In genomic region chrX:103248553-103248952, GRCh38 we compare ENCODE assay signal across 8 cellular contexts. TPM values are rescaled to one million over a fixed set of nuclear protein-coding genes. Genes with fewer than 3 reads are reported as not detected.
DNase-seq lines count a peak whose midpoint lies in the region; ATAC-seq and TF ChIP-seq lines count a peak whose summit lies in the region.

No MANE protein-coding gene starts in this region.

- DNase-seq in GM10266 (ENCODE audit: extremely low spot score) (peak; percentile 4), NCI-H2107 treated with DMSO at 0.1 percent for 48 hours (lab: John Stamatoyannopoulos, UW; ENCODE audit: unreplicated experiment) (peak; percentile 15), erythroblast (lab: John Stamatoyannopoulos, UW) (peak; percentile 18 to 51), testis (no peak), activated gamma-delta T cell (lab: John Stamatoyannopoulos, UW) (no peak)

- H3K4me1 ChIP-seq in testis, result no peaks in the 10 kb centered on the region

- H3K4me3 ChIP-seq in testis, result no peak overlapping the region

- H3K27ac ChIP-seq in 22Rv1 (no peak overlapping the region), testis (no peak overlapping the region)

- intact Hi-C loops in testis (cut with DNase I; ENCODE audit: low total_unique reads), result no loop called here

- H3K27me3 ChIP-seq in testis, result no peaks in the 10 kb centered on the region

- TF ChIP-seq POLR2A in erythroblast (IDR thresholded peaks at IDR 0.05; ENCODE audit: low read length), result no peak
- TF ChIP-seq POLR2A in testis (IDR thresholded peaks at IDR 0.05), result no peak

- TF ChIP-seq CTCF in 22Rv1 (IDR thresholded peaks at IDR 0.05) (peak; percentile 47), GM10266 (IDR thresholded peaks at IDR 0.05; ENCODE audit: control insufficient read depth, insufficient read depth, low read depth, missing control alignments) (peak; percentile 33), testis (IDR thresholded peaks at IDR 0.05) (peak in 2 of 3 experiments; percentile 13 to 15)

- H3K9me3 ChIP-seq in testis, result no peaks in the 10 kb centered on the region

- no peaks in the 10 kb centered on the region for H3K36me3 ChIP-seq in testis (ENCODE audit: low read depth, missing control alignments)

- ATAC-seq in HG03460 (IDR thresholded peaks at IDR 0.05; ENCODE audit: unreplicated experiment) (no peak), GM19467 (IDR thresholded peaks at IDR 0.05; ENCODE audit: unreplicated experiment) (no peak)

RNA-seq across cellular contexts. Expression of gene TCEAL8, which starts 6.4 kb away (rescaled TPM):
- total RNA-seq in testis, result 10 to 100 TPM; 76.5 to 91.1 TPM
- polyA plus RNA-seq in testis (ENCODE audit: insufficient read depth, low read depth, low replicate concordance), result 83.1 TPM

RNA-seq across cellular contexts. Expression of gene TCEAL5, which starts 28.0 kb away (rescaled TPM):
- total RNA-seq in testis, result 100 to 1,000 TPM in 1 of 2 donors, 10 to 100 TPM in 1; 89.1 to 103 TPM
- polyA plus RNA-seq in testis (ENCODE audit: insufficient read depth, low read depth, low replicate concordance), result 77.5 TPM

RNA-seq across cellular contexts. Expression of gene BEX4, which starts 33.6 kb away (rescaled TPM):
- total RNA-seq in testis, result 100 to 1,000 TPM; 104 to 125 TPM
- polyA plus RNA-seq in testis (ENCODE audit: insufficient read depth, low read depth, low replicate concordance), result 90.7 TPM

Comparison
In these comparisons a context has a peak if more than half of its experiments do, and no peak if none do; other contexts are left out.
1. DNase-seq: peak in GM10266 (single experiment), NCI-H2107 treated with DMSO at 0.1 percent for 48 hours (single experiment) and erythroblast (2 of 2); none in testis (single experiment) and activated gamma-delta T cell (single experiment).
2. Peak in every context shown above with its lines, with median percentiles within 50 percentile points of each other: CTCF ChIP-seq.